In genomic region chr5:141084487-141084989, GRCh38 we compare ENCODE assay signal across 8 cellular contexts. TPM values are rescaled to one million over a fixed set of nuclear protein-coding genes. Genes with fewer than 3 reads are reported as not detected.
A peak's percentile ranks its signal among the peaks of the same experiment; 100 is the strongest.
DNase-seq lines count a peak whose midpoint lies in the region; ATAC-seq and TF ChIP-seq lines count a peak whose summit lies in the region.

No MANE protein-coding gene starts in this region.

- H3K27me3 Mint-ChIP-seq in activated T-cell treated with anti-CD3 and anti-CD28 coated beads, Interleukin-2, amount 50 U/mL, for 24 hours, result peaks cover 44% of the 10 kb centered on the region
- peaks cover 29 to 52% (median 32%) of the 10 kb centered on the region in 5 donors for H3K27me3 Mint-ChIP-seq in naive thymus-derived CD8-positive, alpha-beta T cell

- H3K4me3 ChIP-seq in upper lobe of left lung, result peak overlapping the region; percentile 8 to 50 (median 40)

- H3K9me3 ChIP-seq in upper lobe of left lung, result peaks cover 0 to 11% (median 5%) of the 10 kb centered on the region in 4 donors

- peak in 4 of 6 experiments; percentile 33 to 47 (median 40) for TF ChIP-seq CTCF in upper lobe of left lung (IDR thresholded peaks at IDR 0.05)

- TF ChIP-seq POLR2A in upper lobe of left lung (IDR thresholded peaks at IDR 0.05), result no peak

- H3K9me3 Mint-ChIP-seq in activated T-cell treated with anti-CD3 and anti-CD28 coated beads, Interleukin-2, amount 50 U/mL, for 24 hours, result peaks cover 5% of the 10 kb centered on the region
- peaks cover 0 to 53% (median 23%) of the 10 kb centered on the region in 9 donors for H3K9me3 Mint-ChIP-seq in naive thymus-derived CD8-positive, alpha-beta T cell

- H3K4me1 ChIP-seq in upper lobe of left lung, result peaks cover 0 to 2% (median 0%) of the 10 kb centered on the region in 4 donors

- no peaks in the 10 kb centered on the region for H3K36me3 ChIP-seq in upper lobe of left lung

- DNase-seq in activated T-cell treated with anti-CD3 and anti-CD28 coated beads for 1 hour (ENCODE audit: low read depth), result peak; percentile 5
- DNase-seq in activated T-cell treated with anti-CD3 and anti-CD28 coated beads for 4 hours, result no peak
- peak; percentile 33 for DNase-seq in NCI-H446 treated with DMSO at 0.1 percent for 48 hours (lab: John Stamatoyannopoulos, UW)
- DNase-seq in activated T-cell treated with anti-CD3 and anti-CD28 coated beads, Interleukin-2, amount 50 U/mL, for 24 hours, result peak; percentile 37
- peak; percentile 38 for DNase-seq in fibroblast of peridontal ligament (ENCODE audit: extremely low read depth)
- peak in 9 of 10 donors; percentile 3 to 65 (median 35) for DNase-seq in naive thymus-derived CD8-positive, alpha-beta T cell
- DNase-seq in upper lobe of left lung, result peak in 1 of 2 donors; percentile 42

- H3K36me3 Mint-ChIP-seq in activated T-cell treated with anti-CD3 and anti-CD28 coated beads, Interleukin-2, amount 50 U/mL, for 24 hours (ENCODE audit: low read depth), result no peaks in the 10 kb centered on the region
- peaks cover 2 to 19% (median 18%) of the 10 kb centered on the region in 3 donors for H3K36me3 Mint-ChIP-seq in naive thymus-derived CD8-positive, alpha-beta T cell

- WGBS in upper lobe of left lung, 2 donors, result 9 to 13% methylated on average over 21 of the region's 21 CpGs

- no peaks in the 10 kb centered on the region for H3K27me3 ChIP-seq in upper lobe of left lung

- no peak for TF ChIP-seq EP300 in upper lobe of left lung (IDR thresholded peaks at IDR 0.05)

- ATAC-seq in naive thymus-derived CD8-positive, alpha-beta T cell, result peak; percentile 85 to 91
- ATAC-seq in upper lobe of left lung (ENCODE audit: low FRiP score in 2 of 2) (peak; percentile 83 to 88), HG03571 (IDR thresholded peaks at IDR 0.05; ENCODE audit: unreplicated experiment) (no peak)

- POLR2A ChIA-PET in naive thymus-derived CD8-positive, alpha-beta T cell (lab: Charles Lee), result no interaction called here

- H3K4me3 Mint-ChIP-seq in activated T-cell treated with anti-CD3 and anti-CD28 coated beads, Interleukin-2, amount 50 U/mL, for 24 hours, result peak overlapping the region; percentile 78
- H3K4me3 Mint-ChIP-seq in naive thymus-derived CD8-positive, alpha-beta T cell, result peak overlapping the region; percentile 76 to 94 (median 90)

- peaks cover 6% of the 10 kb centered on the region for H3K4me1 Mint-ChIP-seq in activated T-cell treated with anti-CD3 and anti-CD28 coated beads, Interleukin-2, amount 50 U/mL, for 24 hours (ENCODE audit: low read depth)
- peaks cover 5 to 8% (median 6%) of the 10 kb centered on the region in 4 donors for H3K4me1 Mint-ChIP-seq in naive thymus-derived CD8-positive, alpha-beta T cell

- H3K27ac Mint-ChIP-seq in activated T-cell treated with anti-CD3 and anti-CD28 coated beads, Interleukin-2, amount 50 U/mL, for 24 hours, result no peak overlapping the region
- peak overlapping the region in 8 of 10 donors; percentile 31 to 87 (median 77) for H3K27ac Mint-ChIP-seq in naive thymus-derived CD8-positive, alpha-beta T cell

- H3K27ac ChIP-seq in upper lobe of left lung, result peak overlapping the region in 3 of 4 donors; percentile 50 to 70 (median 54)

RNA-seq across cellular contexts. Expression of gene PCDHB2, which starts 9.9 kb away (rescaled TPM):
- not detected for total RNA-seq in naive thymus-derived CD8-positive, alpha-beta T cell
- under 1 TPM in 1 of 3 donors, not detected in 2; 0.25 TPM for polyA plus RNA-seq in naive thymus-derived CD8-positive, alpha-beta T cell
- total RNA-seq in upper lobe of left lung, result 1 to 10 TPM in 5 of 6 donors, under 1 TPM in 1; 0.79 to 9.2 (median 3.7) TPM

RNA-seq across cellular contexts. Expression of gene PCDHB3, which starts 15.7 kb away (rescaled TPM):
- not detected for total RNA-seq in naive thymus-derived CD8-positive, alpha-beta T cell
- polyA plus RNA-seq in naive thymus-derived CD8-positive, alpha-beta T cell, result not detected
- 1 to 10 TPM in 5 of 6 donors, under 1 TPM in 1; 0.39 to 4.2 (median 1.7) TPM for total RNA-seq in upper lobe of left lung

RNA-seq across cellular contexts. Expression of gene PCDHB1, which starts 33.4 kb away (rescaled TPM):
- not detected for total RNA-seq in naive thymus-derived CD8-positive, alpha-beta T cell
- polyA plus RNA-seq in naive thymus-derived CD8-positive, alpha-beta T cell, result not detected
- total RNA-seq in upper lobe of left lung, result 1 to 10 TPM in 1 of 6 donors, under 1 TPM in 5; 0.09 to 1.0 (median 0.19) TPM

RNA-seq across cellular contexts. Expression of gene PCDHB4, which starts 37.1 kb away (rescaled TPM):
- not detected for total RNA-seq in naive thymus-derived CD8-positive, alpha-beta T cell
- polyA plus RNA-seq in naive thymus-derived CD8-positive, alpha-beta T cell, result not detected
- 1 to 10 TPM in 5 of 6 donors, under 1 TPM in 1; 0.49 to 2.9 (median 2.4) TPM for total RNA-seq in upper lobe of left lung

RNA-seq across cellular contexts. Expression of gene PCDHB5, which starts 50.5 kb away (rescaled TPM):
- under 1 TPM in 1 of 2 experiments, not detected in 1; 0.18 TPM for total RNA-seq in naive thymus-derived CD8-positive, alpha-beta T cell
- not detected for polyA plus RNA-seq in naive thymus-derived CD8-positive, alpha-beta T cell
- 10 to 100 TPM in 1 of 6 donors, 1 to 10 TPM in 5; 1.8 to 22.4 (median 2.2) TPM for total RNA-seq in upper lobe of left lung
